Comparison of ENCODE assay signal across 19 cellular contexts in the genomic region with DNA sequence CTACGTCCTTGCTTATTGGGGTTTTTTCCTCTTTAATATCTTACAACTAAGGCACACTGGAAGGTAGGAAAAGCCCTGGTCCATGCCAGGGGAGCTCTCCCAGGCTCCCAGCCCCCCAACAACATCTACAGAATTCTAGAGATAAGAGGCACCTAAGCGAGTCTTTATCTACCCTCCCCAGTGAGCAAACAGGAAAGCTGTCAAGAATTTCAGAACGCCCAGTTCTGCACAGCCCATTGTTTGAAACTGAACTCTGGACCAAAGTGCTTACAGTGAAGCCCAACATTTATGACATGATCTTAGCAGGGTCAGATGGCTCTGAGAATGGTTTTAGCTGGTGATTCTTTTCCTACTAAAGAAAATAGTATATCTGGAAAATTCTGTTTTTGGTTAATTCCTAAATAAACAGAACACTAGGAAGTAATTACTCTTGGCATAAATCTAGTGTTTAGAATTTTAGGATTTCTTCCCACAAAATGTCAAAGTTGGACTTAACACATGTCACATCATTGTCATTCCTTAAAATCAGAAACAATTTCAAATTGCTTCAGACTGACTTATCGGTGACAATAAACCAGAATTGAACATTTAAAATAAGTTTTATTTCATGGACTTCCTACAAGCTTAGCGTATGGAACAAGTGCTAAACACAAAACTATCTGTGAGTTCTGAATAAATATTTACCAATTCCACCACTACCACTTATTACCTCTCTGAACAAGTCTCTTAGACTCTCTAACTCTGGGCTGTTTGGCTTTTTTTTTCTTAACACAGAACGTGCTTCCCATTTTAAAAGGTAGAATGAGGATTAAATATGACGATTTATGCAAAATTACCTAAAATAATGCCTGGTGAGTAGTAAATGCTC. TPM values are rescaled to one million over a fixed set of nuclear protein-coding genes. Genes with fewer than 3 reads are reported as not detected.
DNase-seq lines count a peak whose midpoint lies in the region; ATAC-seq and TF ChIP-seq lines count a peak whose summit lies in the region.
"Had no signal": no experiment of that assay in that cellular context is flagged by ENCODE, and none has a peak within 500 bp of the region (broad histone marks: within the 10 kb centered on the region; RNA-seq: fewer than 3 reads in every experiment).

No MANE protein-coding gene starts in this region.

- no peaks in the 10 kb centered on the region for H3K9me3 Mint-ChIP-seq in activated T-helper 17 cell treated with anti-CD3 and anti-CD28 coated beads, Interleukin-2, amount 50 U/mL, for 72 hours
- H3K9me3 Mint-ChIP-seq: H9; T-helper 1 cell treated with Interleukin-12 subunit alpha and Interleukin-12 subunit beta and Interleukin-4 antibody, amounts not matched to agents 30 μg/mL and 1 μg/mL, for 36 hours had no signal

- peak overlapping the region; percentile 60 for H3K4me3 Mint-ChIP-seq in activated T-helper 17 cell treated with anti-CD3 and anti-CD28 coated beads, Interleukin-2, amount 50 U/mL, for 72 hours
- H3K4me3 Mint-ChIP-seq: H9; T-helper 1 cell treated with Interleukin-12 subunit alpha and Interleukin-12 subunit beta and Interleukin-4 antibody, amounts not matched to agents 30 μg/mL and 1 μg/mL, for 36 hours had no signal

- H3K4me3 ChIP-seq in heart left ventricle (no peak overlapping the region), right atrium auricular region (no peak overlapping the region), transverse colon (no peak overlapping the region)

- in situ Hi-C loops in transverse colon (cut with MboI; ENCODE audit: low pct_ligation_motif_present in 1 of 4, low pct_unique_long_range_greater_than_20kb in 1 of 4, low sequenced_read_pairs in 3 of 4): no loop called here

- H3K27ac Mint-ChIP-seq in activated T-helper 17 cell treated with anti-CD3 and anti-CD28 coated beads, Interleukin-2, amount 50 U/mL, for 72 hours: no peak overlapping the region
- H3K27ac Mint-ChIP-seq: IgD-negative memory B cell; T-helper 1 cell treated with Interleukin-12 subunit alpha and Interleukin-12 subunit beta and Interleukin-4 antibody, amounts not matched to agents 30 μg/mL and 1 μg/mL, for 36 hours had no signal

- H3K4me1 ChIP-seq in heart left ventricle: peaks cover 0 to 11% (median 4%) of the 10 kb centered on the region in 12 donors
- H3K4me1 ChIP-seq in right atrium auricular region: peaks cover 0 to 11% of the 10 kb centered on the region in 2 donors
- peaks cover 3 to 60% (median 41%) of the 10 kb centered on the region in 4 donors for H3K4me1 ChIP-seq in transverse colon
- H3K4me1 ChIP-seq: parathyroid adenoma had no signal

- 57 to 60% (median 59%) methylated on average over 7 of the region's 7 CpGs for WGBS in heart left ventricle, 4 donors
- WGBS in transverse colon (ENCODE audit: low coverage in 1 of 2), 2 donors: 42 to 47% methylated on average over 5 to 7 of the region's 7 CpGs

- H3K27me3 ChIP-seq in heart left ventricle (peaks cover 0 to 55% (median 18%) of the 10 kb centered on the region in 9 donors), right atrium auricular region (peaks cover 5 to 7% of the 10 kb centered on the region in 2 donors), transverse colon (peaks cover 12% of the 10 kb centered on the region)

- intact Hi-C loops in heart left ventricle (cut with DNase I): no loop called here
- intact Hi-C loops in transverse colon (cut with DNase I; ENCODE audit: low total_unique reads): no loop called here

- no peak for DNase-seq in heart left ventricle
- no peak for DNase-seq in right atrium auricular region (ENCODE audit: low spot score)
- peak; percentile 68 for DNase-seq in left lobe of liver (ENCODE audit: low spot score)
- DNase-seq in transverse colon: peak; percentile 61
- no peak for DNase-seq in NCI-H1417 (lab: John Stamatoyannopoulos, UW)
- DNase-seq in NCI-H2081 (lab: John Stamatoyannopoulos, UW): no peak
- DNase-seq in stimulated activated naive CD4-positive, alpha-beta T cell (lab: John Stamatoyannopoulos, UW): no peak
- DNase-seq: activated CD4-positive, alpha-beta T cell treated with anti-CD3 and anti-CD28 coated beads for 4 hours; cerebellar nuclear complex; COR-L47; GF-D8; glutamatergic neuron; H9; NCI-H2171 had no signal

- H3K9me3 ChIP-seq in heart left ventricle (no peaks in the 10 kb centered on the region), right atrium auricular region (no peaks in the 10 kb centered on the region), transverse colon (no peaks in the 10 kb centered on the region)

- TF ChIP-seq EP300 in transverse colon (IDR thresholded peaks at IDR 0.05; ENCODE audit: low read depth): no peak

- H3K27me3 Mint-ChIP-seq in activated T-helper 17 cell treated with anti-CD3 and anti-CD28 coated beads, Interleukin-2, amount 50 U/mL, for 72 hours: peaks cover 3% of the 10 kb centered on the region

- TF ChIP-seq POLR2A in heart left ventricle (IDR thresholded peaks at IDR 0.05): no peak
- no peak for TF ChIP-seq POLR2A in transverse colon (IDR thresholded peaks at IDR 0.05)

- no peaks in the 10 kb centered on the region for H3K36me3 ChIP-seq in heart left ventricle
- H3K36me3 ChIP-seq in right atrium auricular region: no peaks in the 10 kb centered on the region
- no peaks in the 10 kb centered on the region for H3K36me3 ChIP-seq in transverse colon

- ATAC-seq in heart left ventricle: peak; percentile 64 to 76 (median 74)
- ATAC-seq in activated T-helper 17 cell treated with anti-CD3 and anti-CD28 coated beads, Interleukin-2, amount 50 U/mL, for 72 hours (replicated peaks): no peak
- peak; percentile 75 for ATAC-seq in left lobe of liver

- TF ChIP-seq CTCF in heart left ventricle (IDR thresholded peaks at IDR 0.05): no peak
- no peak for TF ChIP-seq CTCF in right atrium auricular region (IDR thresholded peaks at IDR 0.05)
- no peak for TF ChIP-seq CTCF in transverse colon (IDR thresholded peaks at IDR 0.05)

- no peaks in the 10 kb centered on the region for H3K36me3 Mint-ChIP-seq in activated T-helper 17 cell treated with anti-CD3 and anti-CD28 coated beads, Interleukin-2, amount 50 U/mL, for 72 hours (ENCODE audit: low read depth)
- H3K36me3 Mint-ChIP-seq: IgD-negative memory B cell had no signal

- peak overlapping the region in 3 of 12 donors; percentile 12 to 63 (median 24) for H3K27ac ChIP-seq in heart left ventricle
- no peak overlapping the region for H3K27ac ChIP-seq in right atrium auricular region
- H3K27ac ChIP-seq in transverse colon: peak overlapping the region; percentile 70 to 85 (median 76)
- H3K27ac ChIP-seq: parathyroid adenoma, RWPE1 had no signal

- peaks cover 14% of the 10 kb centered on the region for H3K4me1 Mint-ChIP-seq in activated T-helper 17 cell treated with anti-CD3 and anti-CD28 coated beads, Interleukin-2, amount 50 U/mL, for 72 hours

RNA-seq across cellular contexts. Expression of gene RNF32, which starts 31.3 kb away (rescaled TPM):
- total RNA-seq in heart left ventricle (under 1 TPM in 5 of 9 donors, not detected in 4; 0.30 to 0.75 (median 0.35) TPM), right atrium auricular region (under 1 TPM in 1 of 2 donors, not detected in 1; 0.79 TPM), left lobe of liver (1.0 TPM), transverse colon (1 to 10 TPM; 1.1 to 3.0 (median 2.0) TPM)
- under 1 TPM; 0.19 TPM for polyA plus RNA-seq in heart left ventricle
- total RNA-seq in activated T-helper 17 cell treated with anti-CD3 and anti-CD28 coated beads, Interleukin-2, amount 50 U/mL, for 72 hours: 1 to 10 TPM; 1.3 to 2.0 TPM

Comparison
In these comparisons a context has a peak if more than half of its experiments do, and no peak if none do; other contexts are left out.
1. DNase-seq: peak in left lobe of liver (single experiment) and transverse colon (single experiment); none in heart left ventricle (0 of 5), right atrium auricular region (single experiment), NCI-H1417 (0 of 3), NCI-H2081 (0 of 2) and stimulated activated naive CD4-positive, alpha-beta T cell (0 of 6).
2. H3K27ac ChIP-seq: peak in transverse colon (4 of 4); none in right atrium auricular region (0 of 2).